11 cellular contexts compared by ENCODE assay signal in the genomic region with DNA sequence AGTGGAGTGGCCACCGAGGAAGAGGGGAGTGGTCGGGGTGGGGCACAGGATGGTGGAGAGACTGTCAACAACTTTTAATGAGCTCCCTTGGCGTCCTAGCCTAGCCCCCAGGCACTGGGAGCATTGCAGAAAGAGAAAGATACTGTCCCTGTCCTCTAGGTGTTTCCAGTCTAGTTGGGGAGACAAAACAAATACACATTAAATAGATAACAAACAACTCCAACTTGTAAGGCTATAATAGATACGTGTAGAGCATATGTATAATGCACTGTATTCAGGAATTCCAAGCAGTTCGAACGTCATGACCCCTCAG. TPM values are rescaled to one million over a fixed set of nuclear protein-coding genes. Genes with fewer than 3 reads are reported as not detected.
DNase-seq lines count a peak whose midpoint lies in the region; ATAC-seq, FAIRE-seq and TF ChIP-seq lines count a peak whose summit lies in the region.
"Had no signal": no experiment of that assay in that cellular context is flagged by ENCODE, and none has a peak within 500 bp of the region (broad histone marks: within the 10 kb centered on the region; RNA-seq: fewer than 3 reads in every experiment).

No MANE protein-coding gene starts in this region.

- H3K9ac ChIP-seq in Karpas-422 (ENCODE audit: low read length) = no peak overlapping the region
- no peak overlapping the region for H3K9ac ChIP-seq in parathyroid adenoma

- BruUV-seq in Caco-2 (replicated peaks; lab: Mats Ljungman, UMichigan) (no TSS peak), A673 (replicated peaks; lab: Mats Ljungman, UMichigan) (no TSS peak)

- H3K9me2 ChIP-seq in Karpas-422 (replicated peaks; ENCODE audit: insufficient read depth, low read length) = no peaks in the 10 kb centered on the region

- H3K27me3 Mint-ChIP-seq in Caco-2 (ENCODE audit: insufficient read depth, unreplicated experiment) = no peaks in the 10 kb centered on the region
- H3K27me3 Mint-ChIP-seq in central memory CD8-positive, alpha-beta T cell = no peaks in the 10 kb centered on the region

- H3K9me3 ChIP-seq in Caco-2 (no peaks in the 10 kb centered on the region), Karpas-422 (ENCODE audit: low read length) (no peaks in the 10 kb centered on the region), parathyroid adenoma (ENCODE audit: control insufficient read depth, low read length) (no peaks in the 10 kb centered on the region), small intestine (ENCODE audit: control insufficient read depth, low read depth) (no peaks in the 10 kb centered on the region), A673 (ENCODE audit: low read depth, low read length, poor library complexity, severe bottlenecking) (no peaks in the 10 kb centered on the region)

- no peak overlapping the region for H3K27ac ChIP-seq in Karpas-422 (ENCODE audit: low read length)
- H3K27ac ChIP-seq in parathyroid adenoma = no peak overlapping the region
- no peak overlapping the region for H3K27ac ChIP-seq in small intestine (ENCODE audit: low read depth in 1 of 2, low read length in 1 of 2)
- no peak overlapping the region for H3K27ac ChIP-seq in A673 (ENCODE audit: low read depth, low read length, poor library complexity, severe bottlenecking)

- TF ChIP-seq CTCF in Caco-2 (IDR thresholded peaks at IDR 0.05; ENCODE audit: insufficient read depth in 1 of 2, low read depth in 1 of 2, low read length in 1 of 2, severe bottlenecking in 1 of 2, unreplicated experiment in 1 of 2) = no peak
- no peak for TF ChIP-seq CTCF in parathyroid adenoma (IDR thresholded peaks at IDR 0.05)
- no peak for TF ChIP-seq CTCF in A673 (conservative IDR thresholded peaks at IDR 0.05; ENCODE audit: low read depth, low read length)

- WGBS in small intestine, 3 donors = 23 to 32% (median 27%) methylated on average over 6 of the region's 6 CpGs

- peak overlapping the region; percentile 65 for H3K4me3 Mint-ChIP-seq in Caco-2 (ENCODE audit: unreplicated experiment)
- H3K4me3 Mint-ChIP-seq in central memory CD8-positive, alpha-beta T cell = peak overlapping the region; percentile 83

- peaks cover 5% of the 10 kb centered on the region for H3K36me3 Mint-ChIP-seq in Caco-2 (ENCODE audit: insufficient read depth, unreplicated experiment)
- peaks cover 3% of the 10 kb centered on the region for H3K36me3 Mint-ChIP-seq in central memory CD8-positive, alpha-beta T cell (ENCODE audit: insufficient read depth)

- H3K27me3 ChIP-seq in Caco-2 (replicated peaks; ENCODE audit: control insufficient read depth, insufficient read depth, low read length) = no peaks in the 10 kb centered on the region
- H3K27me3 ChIP-seq in Karpas-422 (ENCODE audit: low read length) = no peaks in the 10 kb centered on the region
- H3K27me3 ChIP-seq in parathyroid adenoma (ENCODE audit: control insufficient read depth, insufficient read depth, low read length) = no peaks in the 10 kb centered on the region
- H3K27me3 ChIP-seq in small intestine (ENCODE audit: control insufficient read depth in 2 of 2, insufficient read depth in 2 of 2, low read length in 2 of 2) = no peaks in the 10 kb centered on the region
- no peaks in the 10 kb centered on the region for H3K27me3 ChIP-seq in A673 (replicated peaks; ENCODE audit: insufficient read depth, low read depth, low read length, poor library complexity)

- H3K27ac Mint-ChIP-seq in Caco-2 (ENCODE audit: unreplicated experiment) = peak overlapping the region; percentile 27
- H3K27ac Mint-ChIP-seq in central memory CD8-positive, alpha-beta T cell (ENCODE audit: low read depth) = peak overlapping the region; percentile 94

- no peak for FAIRE-seq in small intestine (lab: Jason Lieb, UNC)

- H3K36me3 ChIP-seq in Caco-2 (ENCODE audit: control insufficient read depth, insufficient read depth, low read length) (no peaks in the 10 kb centered on the region; the same call in 1 of the 2 replicates), Karpas-422 (ENCODE audit: insufficient read depth, low read length) (no peaks in the 10 kb centered on the region), parathyroid adenoma (ENCODE audit: control insufficient read depth, insufficient read depth, low read length) (no peaks in the 10 kb centered on the region), small intestine (ENCODE audit: control insufficient read depth in 2 of 2, insufficient read depth in 2 of 2, low read length in 2 of 2) (no peaks in the 10 kb centered on the region), A673 (ENCODE audit: insufficient read depth, low read length, poor library complexity, severe bottlenecking) (no peaks in the 10 kb centered on the region)

- H3K79me2 ChIP-seq in Karpas-422 (ENCODE audit: low read length) (peaks cover 31% of the 10 kb centered on the region), parathyroid adenoma (peaks cover 37% of the 10 kb centered on the region)

- ATAC-seq in central memory CD8-positive, alpha-beta T cell (replicated peaks; ENCODE audit: extremely low read depth, poor library complexity, severe bottlenecking) = no peak

- H3K4me2 ChIP-seq in Karpas-422 (ENCODE audit: low read depth, low read length, poor library complexity, severe bottlenecking) = peak overlapping the region; percentile 95
- no peak overlapping the region for H3K4me2 ChIP-seq in parathyroid adenoma (ENCODE audit: low read length)

- H3K4me1 Mint-ChIP-seq in Caco-2 (ENCODE audit: low read depth, unreplicated experiment) = peaks cover 7% of the 10 kb centered on the region
- H3K4me1 Mint-ChIP-seq in central memory CD8-positive, alpha-beta T cell = peaks cover 34% of the 10 kb centered on the region

- CTCF ChIA-PET in Caco-2 (lab: Charles Lee) (interaction anchor here (0.9 to 1.7 kb wide), 3 partner anchors 9 to 367 kb away, joined by 3 to 4 read pairs (median 4); no protein-coding TSS in a partner anchor), A673 (lab: Charles Lee) (no interaction called here)

- 0 out of 2 replicates have a peak, but pooled peaks cover 5% of the 10 kb centered on the region for H3K4me1 ChIP-seq in Caco-2
- H3K4me1 ChIP-seq in Karpas-422 (ENCODE audit: low read length) = peaks cover 34% of the 10 kb centered on the region
- no peaks in the 10 kb centered on the region for H3K4me1 ChIP-seq in parathyroid adenoma
- H3K4me1 ChIP-seq in small intestine (ENCODE audit: control insufficient read depth in 2 of 2, insufficient read depth in 1 of 2, low read depth in 1 of 2, low read length in 1 of 2) = peaks cover 0 to 6% of the 10 kb centered on the region in 2 donors
- H3K4me1 ChIP-seq in A673 (ENCODE audit: insufficient read depth, low read length, poor library complexity, severe bottlenecking) = peaks cover 15% of the 10 kb centered on the region

- H2AFZ ChIP-seq in Karpas-422 (ENCODE audit: low read length) (no peak overlapping the region), parathyroid adenoma (peak overlapping the region; percentile 7)

- DNase-seq in Caco-2 = no peak
- DNase-seq in Karpas-422 = no peak
- no peak for DNase-seq in central memory CD8-positive, alpha-beta T cell (ENCODE audit: low spot score in 2 of 2)
- no peak for DNase-seq in small intestine
- no peak for DNase-seq in DMS 273 (lab: John Stamatoyannopoulos, UW; ENCODE audit: unreplicated experiment)
- no peak for DNase-seq in DMS153 (lab: John Stamatoyannopoulos, UW)
- no peak for DNase-seq in A673 (ENCODE audit: low spot score)
- DNase-seq: SIG-M5 had no signal

- peak overlapping the region; percentile 90 for H3K4me3 ChIP-seq in Caco-2 (ENCODE audit: low read depth, low read length)
- H3K4me3 ChIP-seq in Karpas-422 (ENCODE audit: low read length) = no peak overlapping the region
- H3K4me3 ChIP-seq in parathyroid adenoma (ENCODE audit: low read depth, low read length) = no peak overlapping the region
- H3K4me3 ChIP-seq in small intestine (ENCODE audit: low read depth in 1 of 2, low read length in 2 of 2) = no peak overlapping the region
- no peak overlapping the region for H3K4me3 ChIP-seq in A673 (ENCODE audit: low read depth, low read length, poor library complexity, severe bottlenecking)

- POLR2A ChIA-PET in Caco-2 (lab: Charles Lee) (interaction anchor here (1.1 to 1.5 kb wide), 2 partner anchors 45 to 104 kb away, joined by 3 to 5 read pairs; no protein-coding TSS in a partner anchor), A673 (lab: Charles Lee; ENCODE audit: low non-redundant PET) (no interaction called here)

- H4K20me1 ChIP-seq in Karpas-422 (ENCODE audit: insufficient read depth, low read depth, low read length) = peaks cover 38% of the 10 kb centered on the region

- no peaks in the 10 kb centered on the region for H3K9me3 Mint-ChIP-seq in Caco-2 (ENCODE audit: unreplicated experiment)
- H3K9me3 Mint-ChIP-seq in central memory CD8-positive, alpha-beta T cell = no peaks in the 10 kb centered on the region

- intact Hi-C loops in Caco-2 (cut with micrococcal nuclease; ENCODE audit: unreplicated experiment) (no loop called here), A673 (cut with micrococcal nuclease; ENCODE audit: unreplicated experiment) (no loop called here)

RNA-seq across cellular contexts. Expression of gene UBE2O, which starts 0.4 kb away (rescaled TPM):
- total RNA-seq in Caco-2 (2022) (37.6 and 39.2 TPM in 2 replicates), A673 (2021) (56.9 and 57.4 TPM in 2 replicates)
- total RNA-seq in Karpas-422 (2014; rRNA removed; shearing (Covaris generic); ENCODE audit: low replicate concordance) = 10.5 and 19.9 TPM in 2 replicates
- 10 to 100 TPM in 1 of 3 donors, 1 to 10 TPM in 2; 5.7 to 12.2 (median 6.9) TPM for polyA plus RNA-seq in small intestine

RNA-seq across cellular contexts. Expression of gene AANAT, which starts 14.0 kb away (rescaled TPM):
- total RNA-seq in Caco-2 (2022) (not detected in 2 replicates), A673 (2021) (not detected in 2 replicates)
- total RNA-seq in Karpas-422 (2014; rRNA removed; shearing (Covaris generic); ENCODE audit: low replicate concordance) = not detected in 2 replicates
- not detected for polyA plus RNA-seq in small intestine
- total RNA-seq: dermis microvascular lymphatic vessel endothelial cell, myocyte had no signal

RNA-seq across cellular contexts. Expression of gene RHBDF2, which starts 47.8 kb away (rescaled TPM):
- total RNA-seq in Caco-2 (2022) (33.8 and 37.2 TPM in 2 replicates), A673 (2021) (20.4 and 26.5 TPM in 2 replicates)
- 5.1 and 5.4 TPM in 2 replicates for total RNA-seq in Karpas-422 (2014; rRNA removed; shearing (Covaris generic); ENCODE audit: low replicate concordance)
- polyA plus RNA-seq in small intestine = 10 to 100 TPM in 1 of 3 donors, 1 to 10 TPM in 2; 2.0 to 17.7 (median 4.1) TPM
